In genomic region chr4:174381419-174381818, GRCh38 we compare ENCODE assay signal across 1 cellular context.
TF ChIP-seq lines count a peak whose summit lies in the region.

No MANE protein-coding gene starts in this region.

TF ChIP-seq in K562, 482 proteins besides CTCF, POLR2A, EP300 and RAD21 (continued from another document and continues in another):
- TF ChIP-seq, protein P1, sequence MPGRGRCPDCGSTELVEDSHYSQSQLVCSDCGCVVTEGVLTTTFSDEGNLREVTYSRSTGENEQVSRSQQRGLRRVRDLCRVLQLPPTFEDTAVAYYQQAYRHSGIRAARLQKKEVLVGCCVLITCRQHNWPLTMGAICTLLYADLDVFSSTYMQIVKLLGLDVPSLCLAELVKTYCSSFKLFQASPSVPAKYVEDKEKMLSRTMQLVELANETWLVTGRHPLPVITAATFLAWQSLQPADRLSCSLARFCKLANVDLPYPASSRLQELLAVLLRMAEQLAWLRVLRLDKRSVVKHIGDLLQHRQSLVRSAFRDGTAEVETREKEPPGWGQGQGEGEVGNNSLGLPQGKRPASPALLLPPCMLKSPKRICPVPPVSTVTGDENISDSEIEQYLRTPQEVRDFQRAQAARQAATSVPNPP (IDR thresholded peaks at IDR 0.05; ENCODE audit: borderline replicate concordance, insufficient read depth, insufficient read length), result no peak
- TF ChIP-seq ETS2 (tag; IDR thresholded peaks at IDR 0.05; ENCODE audit: borderline replicate concordance, poor library complexity, severe bottlenecking) (no peak), GATAD2B (IDR thresholded peaks at IDR 0.05; ENCODE audit: borderline replicate concordance) (no peak), LEF1 (IDR thresholded peaks at IDR 0.05) (no peak), KAT2B (IDR thresholded peaks at IDR 0.05; ENCODE audit: low read depth, low read length) (no peak), CBFB (CRISPR knock-in tag; IDR thresholded peaks at IDR 0.05) (no peak), ZNF444 (CRISPR knock-in tag; IDR thresholded peaks at IDR 0.05) (no peak), PYGO2 (tag; IDR thresholded peaks at IDR 0.05) (no peak), ZBTB43 (CRISPR knock-in tag; IDR thresholded peaks at IDR 0.05) (no peak), SMAD1 (IDR thresholded peaks at IDR 0.05; ENCODE audit: low read depth, low read length, partially characterized antibody) (no peak), RBM34 (IDR thresholded peaks at IDR 0.05; ENCODE audit: borderline replicate concordance, insufficient read depth, low read length) (no peak), FOS (IDR thresholded peaks at IDR 0.05; ENCODE audit: extremely low read depth, insufficient read length) (no peak), ZNF75A (CRISPR knock-in tag; IDR thresholded peaks at IDR 0.05) (no peak), CREM (IDR thresholded peaks at IDR 0.05; ENCODE audit: low read depth) (no peak), SREBF1 (IDR thresholded peaks at IDR 0.05; ENCODE audit: borderline replicate concordance, low read depth, low read length) (no peak), ZNF408 (CRISPR knock-in tag; IDR thresholded peaks at IDR 0.05; ENCODE audit: low read depth) (no peak), ZBED1 (IDR thresholded peaks at IDR 0.05) (no peak), PKNOX1 (IDR thresholded peaks at IDR 0.05) (no peak), ZNF639 (CRISPR knock-in tag; conservative IDR thresholded peaks at IDR 0.05 in 1 of 2, IDR thresholded peaks at IDR 0.05 in 1 of 2) (peak in 1 of 2 experiments; percentile 83; a peak in 2 of 4 replicates), BRCA1 (IDR thresholded peaks at IDR 0.05) (no peak), BRCA1 (CRISPR knock-in tag; IDR thresholded peaks at IDR 0.05) (no peak), ZNF717 (CRISPR knock-in tag; IDR thresholded peaks at IDR 0.05) (no peak), THAP12 (CRISPR knock-in tag; IDR thresholded peaks at IDR 0.05) (no peak), HIVEP1 (CRISPR knock-in tag; IDR thresholded peaks at IDR 0.05) (peak; percentile 89), PHB2 (IDR thresholded peaks at IDR 0.05; ENCODE audit: low read depth) (no peak), NCOA2 (IDR thresholded peaks at IDR 0.05; ENCODE audit: partially characterized antibody in 2 of 2) (no peak), ZNF764 (CRISPR knock-in tag; IDR thresholded peaks at IDR 0.05; ENCODE audit: low read depth) (no peak), BHLHE40 (IDR thresholded peaks at IDR 0.05; ENCODE audit: low read length) (no peak), STAT5A (IDR thresholded peaks at IDR 0.05; ENCODE audit: borderline replicate concordance, low read length) (no peak), JUND (IDR thresholded peaks at IDR 0.05; ENCODE audit: borderline replicate concordance, low read depth, low read length) (no peak), JUND (tag; IDR thresholded peaks at IDR 0.05; ENCODE audit: borderline replicate concordance, low read depth, low read length) (no peak), MYBL2 (IDR thresholded peaks at IDR 0.05; ENCODE audit: low read depth) (no peak), MYBL2 (CRISPR knock-in tag; IDR thresholded peaks at IDR 0.05; ENCODE audit: borderline replicate concordance) (no peak), NR1H2 (CRISPR knock-in tag; IDR thresholded peaks at IDR 0.05) (no peak), ZHX1 (conservative IDR thresholded peaks at IDR 0.05; ENCODE audit: low read length) (no peak), ZNF212 (CRISPR knock-in tag; IDR thresholded peaks at IDR 0.05) (no peak), ERF (CRISPR knock-in tag; IDR thresholded peaks at IDR 0.05) (no peak), SMARCA4 (IDR thresholded peaks at IDR 0.05) (no peak), CTBP1 (IDR thresholded peaks at IDR 0.05; ENCODE audit: borderline replicate concordance) (no peak), ARID1B (IDR thresholded peaks at IDR 0.05) (no peak), SMAD2 (IDR thresholded peaks at IDR 0.05; ENCODE audit: low read depth, low read length) (no peak), HNRNPH1 (optimal IDR thresholded peaks at IDR 0.05; ENCODE audit: low read depth, low read length) (no peak), HOMEZ (CRISPR knock-in tag; IDR thresholded peaks at IDR 0.05) (no peak), SUPT5H (IDR thresholded peaks at IDR 0.05) (no peak), CBFA2T2 (conservative IDR thresholded peaks at IDR 0.05) (no peak), PCBP1 (IDR thresholded peaks at IDR 0.05; ENCODE audit: low read depth, low read length, poor library complexity, severe bottlenecking) (no peak), SRSF3 (IDR thresholded peaks at IDR 0.05; ENCODE audit: insufficient read depth, low read length) (no peak)
- TF ChIP-seq, protein P2, sequence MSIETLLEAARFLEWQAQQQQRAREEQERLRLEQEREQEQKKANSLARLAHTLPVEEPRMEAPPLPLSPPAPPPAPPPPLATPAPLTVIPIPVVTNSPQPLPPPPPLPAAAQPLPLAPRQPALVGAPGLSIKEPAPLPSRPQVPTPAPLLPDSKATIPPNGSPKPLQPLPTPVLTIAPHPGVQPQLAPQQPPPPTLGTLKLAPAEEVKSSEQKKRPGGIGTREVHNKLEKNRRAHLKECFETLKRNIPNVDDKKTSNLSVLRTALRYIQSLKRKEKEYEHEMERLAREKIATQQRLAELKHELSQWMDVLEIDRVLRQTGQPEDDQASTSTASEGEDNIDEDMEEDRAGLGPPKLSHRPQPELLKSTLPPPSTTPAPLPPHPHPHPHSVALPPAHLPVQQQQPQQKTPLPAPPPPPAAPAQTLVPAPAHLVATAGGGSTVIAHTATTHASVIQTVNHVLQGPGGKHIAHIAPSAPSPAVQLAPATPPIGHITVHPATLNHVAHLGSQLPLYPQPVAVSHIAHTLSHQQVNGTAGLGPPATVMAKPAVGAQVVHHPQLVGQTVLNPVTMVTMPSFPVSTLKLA (conservative IDR thresholded peaks at IDR 0.05), result no peak
- TF ChIP-seq, protein P3, sequence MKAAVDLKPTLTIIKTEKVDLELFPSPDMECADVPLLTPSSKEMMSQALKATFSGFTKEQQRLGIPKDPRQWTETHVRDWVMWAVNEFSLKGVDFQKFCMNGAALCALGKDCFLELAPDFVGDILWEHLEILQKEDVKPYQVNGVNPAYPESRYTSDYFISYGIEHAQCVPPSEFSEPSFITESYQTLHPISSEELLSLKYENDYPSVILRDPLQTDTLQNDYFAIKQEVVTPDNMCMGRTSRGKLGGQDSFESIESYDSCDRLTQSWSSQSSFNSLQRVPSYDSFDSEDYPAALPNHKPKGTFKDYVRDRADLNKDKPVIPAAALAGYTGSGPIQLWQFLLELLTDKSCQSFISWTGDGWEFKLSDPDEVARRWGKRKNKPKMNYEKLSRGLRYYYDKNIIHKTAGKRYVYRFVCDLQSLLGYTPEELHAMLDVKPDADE (conservative IDR thresholded peaks at IDR 0.05; ENCODE audit: control insufficient read depth, low read depth, low read length), result no peak
- TF ChIP-seq, protein P4, sequence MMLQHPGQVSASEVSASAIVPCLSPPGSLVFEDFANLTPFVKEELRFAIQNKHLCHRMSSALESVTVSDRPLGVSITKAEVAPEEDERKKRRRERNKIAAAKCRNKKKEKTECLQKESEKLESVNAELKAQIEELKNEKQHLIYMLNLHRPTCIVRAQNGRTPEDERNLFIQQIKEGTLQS (IDR thresholded peaks at IDR 0.05), result no peak
- TF ChIP-seq, protein P4 (CRISPR knock-in tag; conservative IDR thresholded peaks at IDR 0.05), result no peak
- TF ChIP-seq, protein P5, sequence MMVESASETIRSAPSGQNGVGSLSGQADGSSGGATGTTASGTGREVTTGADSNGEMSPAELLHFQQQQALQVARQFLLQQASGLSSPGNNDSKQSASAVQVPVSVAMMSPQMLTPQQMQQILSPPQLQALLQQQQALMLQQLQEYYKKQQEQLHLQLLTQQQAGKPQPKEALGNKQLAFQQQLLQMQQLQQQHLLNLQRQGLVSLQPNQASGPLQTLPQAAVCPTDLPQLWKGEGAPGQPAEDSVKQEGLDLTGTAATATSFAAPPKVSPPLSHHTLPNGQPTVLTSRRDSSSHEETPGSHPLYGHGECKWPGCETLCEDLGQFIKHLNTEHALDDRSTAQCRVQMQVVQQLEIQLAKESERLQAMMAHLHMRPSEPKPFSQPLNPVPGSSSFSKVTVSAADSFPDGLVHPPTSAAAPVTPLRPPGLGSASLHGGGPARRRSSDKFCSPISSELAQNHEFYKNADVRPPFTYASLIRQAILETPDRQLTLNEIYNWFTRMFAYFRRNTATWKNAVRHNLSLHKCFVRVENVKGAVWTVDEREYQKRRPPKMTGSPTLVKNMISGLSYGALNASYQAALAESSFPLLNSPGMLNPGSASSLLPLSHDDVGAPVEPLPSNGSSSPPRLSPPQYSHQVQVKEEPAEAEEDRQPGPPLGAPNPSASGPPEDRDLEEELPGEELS (CRISPR knock-in tag; IDR thresholded peaks at IDR 0.05; ENCODE audit: borderline replicate concordance), result no peak
